ENCODE assay signal across 15 cellular contexts in the genomic region with DNA sequence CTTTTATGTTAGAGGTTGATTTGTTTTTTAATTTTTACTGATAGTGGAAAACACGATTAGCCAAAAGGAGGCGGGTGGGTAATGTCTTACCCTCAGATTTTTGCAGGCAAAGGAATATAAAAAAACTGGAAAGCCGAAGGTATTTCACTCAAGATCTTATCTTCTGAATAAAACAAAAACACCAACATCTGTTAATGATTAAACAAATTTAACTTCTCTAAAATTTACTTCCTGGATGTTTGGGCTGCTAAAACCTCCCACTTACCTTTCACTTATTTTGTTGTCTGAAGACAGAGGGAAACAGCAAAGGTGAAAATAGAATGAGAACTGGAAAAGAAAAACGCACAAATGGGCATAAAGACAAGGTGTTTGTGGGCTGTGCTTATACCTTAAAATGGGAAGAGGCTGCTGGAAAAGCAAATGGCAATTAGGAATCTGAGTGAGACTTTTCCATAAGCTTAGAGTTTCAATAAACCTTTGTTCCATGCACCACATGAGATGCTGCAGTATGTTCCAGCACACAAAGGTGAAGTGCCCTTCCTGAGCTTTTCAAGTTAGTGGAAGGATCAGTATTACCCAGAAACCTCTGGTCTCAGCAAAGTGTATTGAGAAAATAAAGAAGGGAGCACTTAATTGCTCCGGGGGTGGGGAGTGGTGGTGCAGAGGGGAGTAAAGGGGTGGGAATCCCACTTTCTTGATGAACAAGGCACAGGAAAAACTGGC.
A peak's percentile ranks its signal among the peaks of the same experiment; 100 is the strongest.
DNase-seq lines count a peak whose midpoint lies in the region; ATAC-seq, FAIRE-seq and TF ChIP-seq lines count a peak whose summit lies in the region.
"Had no signal": no experiment of that assay in that cellular context is flagged by ENCODE, and none has a peak within 500 bp of the region (broad histone marks: within the 10 kb centered on the region; RNA-seq: fewer than 3 reads in every experiment).

No MANE protein-coding gene starts in this region.

- in situ Hi-C loops in IMR-90 (cut with MboI; ENCODE audit: low sequenced_read_pairs) = no loop called here

- no peak overlapping the region for H2AK9ac ChIP-seq in IMR-90 (replicated peaks; ENCODE audit: low read depth, low read length, poor library complexity)

- H2AFZ ChIP-seq in IMR-90 (replicated peaks; ENCODE audit: low read length, poor library complexity) = no peak overlapping the region

- H2BK20ac ChIP-seq in IMR-90 (ENCODE audit: low read depth, low read length) = no peak overlapping the region

- peaks cover 20 to 27% of the 10 kb centered on the region in 2 experiments; a peak in 3 of 4 replicates for H3K79me1 ChIP-seq in IMR-90 (ENCODE audit: low read depth in 1 of 2, low read length in 2 of 2)

- no peak overlapping the region for H3K56ac ChIP-seq in IMR-90 (ENCODE audit: extremely low read depth, insufficient read depth, low read length)

- H3K36me3 ChIP-seq in IMR-90 (ENCODE audit: control insufficient read depth, insufficient read depth, low read length) (no peaks in the 10 kb centered on the region), iPS-20b (ENCODE audit: insufficient read depth, low read depth, low read length) (no peaks in the 10 kb centered on the region), pancreas (no peaks in the 10 kb centered on the region), WERI-Rb-1 (no peaks in the 10 kb centered on the region)
- H3K36me3 ChIP-seq: prostate gland, spleen had no signal

- no peak overlapping the region for H2AK5ac ChIP-seq in IMR-90 (ENCODE audit: low read depth, low read length)

- H3K9ac ChIP-seq in IMR-90 (ENCODE audit: low read depth, low read length) (no peak overlapping the region), iPS-20b (ENCODE audit: low read depth, low read length) (peak overlapping the region; percentile 36; the same call in 1 of the 2 replicates)

- no peak for TF ChIP-seq POLR2A in IMR-90 (IDR thresholded peaks at IDR 0.05; ENCODE audit: low read depth, low read length)

- no peak for TF ChIP-seq CTCF in IMR-90 (conservative IDR thresholded peaks at IDR 0.05; ENCODE audit: low read depth, low read length)
- TF ChIP-seq CTCF in pancreas (IDR thresholded peaks at IDR 0.05) = no peak
- TF ChIP-seq CTCF in WERI-Rb-1 (IDR thresholded peaks at IDR 0.05; ENCODE audit: low read depth, low read length) = no peak

- ATAC-seq in IMR-90 (ENCODE audit: low read depth) = no peak
- peak; percentile 20 for ATAC-seq in SK-N-SH treated with all-trans-retinoic acid at 6 μM for 48 hours
- peak in 3 of 4 donors; percentile 46 to 67 (median 53) for ATAC-seq in pancreas
- ATAC-seq in GM19455 (IDR thresholded peaks at IDR 0.05; ENCODE audit: unreplicated experiment) = no peak
- ATAC-seq: activated T-cell treated with anti-CD3 and anti-CD28 coated beads, Interleukin-2, amount 50 U/mL, for 4 hours; effector memory CD8-positive, alpha-beta T cell; K562 had no signal

- WGBS in IMR-90 (ENCODE audit: extremely low coverage in 2 of 2, insufficient read length in 1 of 2), 2 experiments = no CpG with 5 or more reads among the region's 5 CpGs
- 17 to 18% methylated on average over 5 of the region's 5 CpGs for WGBS in pancreas, 2 donors

- H3K27ac ChIP-seq in IMR-90 (ENCODE audit: insufficient read depth, low read length) = no peak overlapping the region
- no peak overlapping the region for H3K27ac ChIP-seq in iPS-20b (ENCODE audit: low read length)
- peak overlapping the region in 2 of 4 donors; percentile 5 to 29 for H3K27ac ChIP-seq in pancreas
- H3K27ac ChIP-seq in WERI-Rb-1 = no peak overlapping the region
- H3K27ac ChIP-seq: prostate gland, spleen had no signal

- no peak overlapping the region for H4K5ac ChIP-seq in IMR-90 (ENCODE audit: low read depth, low read length)

- no peak overlapping the region for H4K91ac ChIP-seq in IMR-90 (ENCODE audit: insufficient read depth, low read depth, low read length)

- no peak overlapping the region for H3K4ac ChIP-seq in IMR-90 (ENCODE audit: low read depth, low read length)

- H3K4me1 ChIP-seq in IMR-90 (ENCODE audit: control insufficient read depth, insufficient read depth, low read length) (peaks cover 7% of the 10 kb centered on the region), iPS-20b (ENCODE audit: insufficient read depth, low read length) (peaks cover 48% of the 10 kb centered on the region; the same call in 1 of the 2 replicates), pancreas (peaks cover 0 to 9% (median 3%) of the 10 kb centered on the region in 3 donors)
- H3K4me1 ChIP-seq: prostate gland, spleen had no signal

- H2BK15ac ChIP-seq in IMR-90 (ENCODE audit: low read depth, low read length) = no peak overlapping the region

- no peak for TF ChIP-seq RAD21 in IMR-90 (IDR thresholded peaks at IDR 0.05; ENCODE audit: low read length)

- no peak overlapping the region for H3K4me3 ChIP-seq in IMR-90 (ENCODE audit: insufficient read depth, low read depth, low read length)
- no peak overlapping the region for H3K4me3 ChIP-seq in iPS-20b (ENCODE audit: low read length)
- H3K4me3 ChIP-seq in pancreas = peak overlapping the region in 1 of 4 donors; percentile 1
- H3K4me3 ChIP-seq in WERI-Rb-1 (ENCODE audit: low read depth, low read length) = no peak overlapping the region
- H3K4me3 ChIP-seq: K562, prostate gland, spleen had no signal

- no TSS peak for BruUV-seq in IMR-90 (replicated peaks; lab: Mats Ljungman, UMichigan)

- H3K9me3 ChIP-seq in IMR-90 (ENCODE audit: control insufficient read depth, insufficient read depth, low read length) (no peaks in the 10 kb centered on the region), iPS-20b (ENCODE audit: insufficient read depth, low read depth, low read length) (no peaks in the 10 kb centered on the region), pancreas (no peaks in the 10 kb centered on the region), WERI-Rb-1 (ENCODE audit: severe bottlenecking) (no peaks in the 10 kb centered on the region)
- H3K9me3 ChIP-seq: prostate gland, spleen had no signal

- no peaks in the 10 kb centered on the region for H4K20me1 ChIP-seq in IMR-90 (ENCODE audit: insufficient read depth, low read length)

- FAIRE-seq in pancreas (lab: Jason Lieb, UNC) = no peak
- FAIRE-seq: K562 had no signal

- H3K27me3 ChIP-seq in IMR-90 (ENCODE audit: control insufficient read depth, insufficient read depth, low read length) = no peaks in the 10 kb centered on the region
- H3K27me3 ChIP-seq in iPS-20b (ENCODE audit: insufficient read depth, low read length) = no peaks in the 10 kb centered on the region
- peaks cover 0 to 10% (median 0%) of the 10 kb centered on the region in 4 donors for H3K27me3 ChIP-seq in pancreas
- no peaks in the 10 kb centered on the region for H3K27me3 ChIP-seq in WERI-Rb-1 (ENCODE audit: insufficient read depth, low read depth, severe bottlenecking)
- H3K27me3 ChIP-seq: spleen had no signal

- dilution Hi-C loops in IMR-90 (cut with HindIII; ENCODE audit: low sequenced_read_pairs, unreplicated experiment) = no loop called here

- DNase-seq in IMR-90 (no peak), pancreas (no peak), WERI-Rb-1 (no peak), NK-92 (lab: John Stamatoyannopoulos, UW; ENCODE audit: unreplicated experiment) (no peak)
- DNase-seq: activated T-cell treated with anti-CD3 and anti-CD28 coated beads, Interleukin-2, amount 50 U/mL, for 4 hours; central memory CD4-positive, alpha-beta T cell; DMS153; effector memory CD8-positive, alpha-beta T cell; NCI-H2081; spleen had no signal

- CTCF ChIA-PET in IMR-90 (lab: Yijun Ruan, JAX) = no interaction called here

- H3K23ac ChIP-seq in IMR-90 (ENCODE audit: low read depth, low read length) = peak overlapping the region; percentile 8; the same call in 1 of the 2 replicates

- no peak overlapping the region for H2BK5ac ChIP-seq in IMR-90 (ENCODE audit: low read depth, low read length, poor library complexity, severe bottlenecking)

- no peak overlapping the region for H2BK120ac ChIP-seq in IMR-90 (ENCODE audit: low read depth, low read length)

- POLR2A ChIA-PET in IMR-90 (lab: Charles Lee; ENCODE audit: unreplicated experiment) = no interaction called here

- no peaks in the 10 kb centered on the region for H3K9me1 ChIP-seq in IMR-90 (ENCODE audit: insufficient read depth, low read length)

- H3K18ac ChIP-seq in IMR-90 (ENCODE audit: low read depth, low read length) = no peak overlapping the region

- H3K14ac ChIP-seq in IMR-90 (replicated peaks; ENCODE audit: low read depth, low read length) = no peak overlapping the region

- H4K8ac ChIP-seq in IMR-90 (ENCODE audit: low read depth in 2 of 2, low read length in 2 of 2) = no peak overlapping the region

- intact Hi-C loops in IMR-90 (cut with micrococcal nuclease) (no loop called here), pancreas (cut with DNase I) (no loop called here)

- no peak overlapping the region for H3K4me2 ChIP-seq in IMR-90 (ENCODE audit: low read depth, low read length)

TF ChIP-seq in IMR-90, 13 proteins besides CTCF, POLR2A, EP300 and RAD21 (continues in another document):
- TF ChIP-seq FOS (IDR thresholded peaks at IDR 0.05; ENCODE audit: low read depth, low read length) (no peak), MAFK (IDR thresholded peaks at IDR 0.05; ENCODE audit: low read depth, low read length) (no peak), RFX5 (IDR thresholded peaks at IDR 0.05; ENCODE audit: low read depth, low read length) (no peak), NFE2L2 (IDR thresholded peaks at IDR 0.05; ENCODE audit: low read depth, low read length) (no peak), BHLHE40 (IDR thresholded peaks at IDR 0.05; ENCODE audit: low read depth, low read length) (no peak), USF2 (IDR thresholded peaks at IDR 0.05; ENCODE audit: low read depth, low read length) (no peak)

TF ChIP-seq in SK-N-SH treated with all-trans-retinoic acid at 6 μM for 48 hours, 23 proteins besides CTCF, POLR2A, EP300 and RAD21 (continues in another document):
- TF ChIP-seq TCF4 (CRISPR knock-in tag; IDR thresholded peaks at IDR 0.05; ENCODE audit: borderline replicate concordance) = peak; percentile 43

Comparison
In these comparisons a context has a peak if more than half of its experiments do, and no peak if none do; other contexts are left out.
1. ATAC-seq: peak in SK-N-SH treated with all-trans-retinoic acid at 6 μM for 48 hours (single experiment) and pancreas (3 of 4); none in IMR-90 (single experiment) and GM19455 (single experiment).